Comparison of ENCODE assay signal across 29 cellular contexts in the genomic region with DNA sequence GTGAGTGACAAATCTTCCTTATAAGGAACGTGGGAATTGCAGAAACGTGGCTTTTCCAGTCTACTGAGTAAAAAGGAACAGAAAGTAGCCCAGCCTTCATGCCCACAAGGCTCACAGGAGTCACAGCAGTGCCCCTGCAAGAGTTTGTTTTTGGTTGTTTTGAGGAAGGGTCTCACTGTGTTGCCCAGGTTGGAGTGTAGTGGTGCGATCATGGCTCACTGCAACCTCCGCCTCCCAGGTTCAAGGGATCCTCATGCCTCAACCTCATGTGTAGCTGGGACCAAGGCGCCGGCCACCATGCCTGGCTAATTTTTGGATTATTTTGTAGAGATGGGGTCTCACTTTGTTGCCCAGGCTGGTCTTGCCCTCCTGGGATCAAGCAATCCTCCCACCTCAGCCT. TPM values are rescaled to one million over a fixed set of nuclear protein-coding genes. Genes with fewer than 3 reads are reported as not detected.
"Had no signal": no experiment of that assay in that cellular context is flagged by ENCODE, and none has a peak within 500 bp of the region (broad histone marks: within the 10 kb centered on the region; RNA-seq: fewer than 3 reads in every experiment).

No MANE protein-coding gene starts in this region.

- DNase-seq: activated B cell treated with CpG ODN at 0.5 μM for 24 hours; activated CD4-positive, alpha-beta memory T cell treated with anti-CD3 and anti-CD28 coated beads for 36 hours; activated CD4-positive, alpha-beta T cell treated with anti-CD3 and anti-CD28 coated beads for 4 hours; activated gamma-delta T cell treated with Interleukin-2 at 50 U/mL for 16 hours; activated T-cell treated with anti-CD3 and anti-CD28 coated beads for 4 hours; adrenal gland; cerebellar nuclear complex; dermis blood vessel endothelial cell; effector memory CD4-positive, alpha-beta T cell; heart right ventricle; left ventricle myocardium inferior; mammary epithelial cell; midbrain; nephron progenitor cell; nucleus accumbens; posterior cingulate gyrus; spleen; stimulated activated CD4-positive, alpha-beta T cell treated with anti-CD3 and anti-CD28 coated beads, Interleukin-4, amount 100 ng/mL, for 4 hours; upper lobe of left lung had no signal

- FAIRE-seq: bronchial epithelial cell, endothelial cell of umbilical vein had no signal

- H3K27ac Mint-ChIP-seq: activated B cell treated with CpG ODN at 0.5 μM for 24 hours; activated CD4-positive, alpha-beta memory T cell treated with anti-CD3 and anti-CD28 coated beads for 36 hours; activated naive CD4-positive, alpha-beta T cell treated with anti-CD3 and anti-CD28 coated beads, Interleukin-2, amount 50 U/mL, for 72 hours; activated T-helper 1 cell treated with anti-CD3 and anti-CD28 coated beads, Interleukin-12 subunit alpha, Interleukin-12 subunit beta, Interleukin-2, Interleukin-4 antibody, amounts not matched to agents 30 ng/mL and 10 ng/mL and 1 ng/mL, durations not matched to agents 14 hours and 24 hours and 36 hours; nephron progenitor cell; stimulated activated memory B cell treated with anti-CD40 and anti-IgM and Interleukin-4, amounts not matched to agents 10 μg/mL and 1 μg/mL and 100 μg/mL, for 72 hours; T-helper 2 cell treated with Interferon-gamma antibody and Interleukin-4, amounts not matched to agents 5 μg/mL and 100 μg/mL, for 36 hours had no signal

- H3K9me3 Mint-ChIP-seq: activated B cell treated with CpG ODN at 0.5 μM for 24 hours; activated CD4-positive, alpha-beta memory T cell treated with anti-CD3 and anti-CD28 coated beads for 36 hours; activated naive CD4-positive, alpha-beta T cell treated with anti-CD3 and anti-CD28 coated beads, Interleukin-2, amount 50 U/mL, for 72 hours; activated T-helper 1 cell treated with anti-CD3 and anti-CD28 coated beads, Interleukin-12 subunit alpha, Interleukin-12 subunit beta, Interleukin-2, Interleukin-4 antibody, amounts not matched to agents 30 ng/mL and 10 ng/mL and 1 ng/mL, durations not matched to agents 14 hours and 24 hours and 36 hours; nephron progenitor cell; stimulated activated memory B cell treated with anti-CD40 and anti-IgM and Interleukin-4, amounts not matched to agents 10 μg/mL and 1 μg/mL and 100 μg/mL, for 72 hours; T-helper 2 cell treated with Interferon-gamma antibody and Interleukin-4, amounts not matched to agents 5 μg/mL and 100 μg/mL, for 36 hours had no signal

- H3K27me3 ChIP-seq: adrenal gland, heart right ventricle, spleen, upper lobe of left lung had no signal

- ATAC-seq: activated naive CD4-positive, alpha-beta T cell treated with anti-CD3 and anti-CD28 coated beads, Interleukin-2, amount 50 U/mL, for 72 hours; heart right ventricle; stimulated activated memory B cell treated with anti-CD40 and anti-IgM and Interleukin-4, amounts not matched to agents 10 μg/mL and 1 μg/mL and 100 μg/mL, for 72 hours had no signal

- H3K27ac ChIP-seq: adrenal gland, esophagus muscularis mucosa, heart right ventricle, left ventricle myocardium inferior, thoracic aorta, upper lobe of left lung had no signal

- H3K9me3 ChIP-seq: adrenal gland, esophagus muscularis mucosa, heart right ventricle, left ventricle myocardium inferior, spleen, thoracic aorta, upper lobe of left lung had no signal

- H3K4me3 ChIP-seq: adrenal gland, esophagus muscularis mucosa, heart right ventricle, left ventricle myocardium inferior, spleen, thoracic aorta, upper lobe of left lung had no signal

- H3K27me3 Mint-ChIP-seq: activated B cell treated with CpG ODN at 0.5 μM for 24 hours; activated CD4-positive, alpha-beta memory T cell treated with anti-CD3 and anti-CD28 coated beads for 36 hours; stimulated activated memory B cell treated with anti-CD40 and anti-IgM and Interleukin-4, amounts not matched to agents 10 μg/mL and 1 μg/mL and 100 μg/mL, for 72 hours had no signal

- H3K4me3 Mint-ChIP-seq: activated B cell treated with CpG ODN at 0.5 μM for 24 hours; activated CD4-positive, alpha-beta memory T cell treated with anti-CD3 and anti-CD28 coated beads for 36 hours; activated T-helper 1 cell treated with anti-CD3 and anti-CD28 coated beads, Interleukin-12 subunit alpha, Interleukin-12 subunit beta, Interleukin-2, Interleukin-4 antibody, amounts not matched to agents 30 ng/mL and 10 ng/mL and 1 ng/mL, durations not matched to agents 14 hours and 24 hours and 36 hours; nephron progenitor cell; stimulated activated memory B cell treated with anti-CD40 and anti-IgM and Interleukin-4, amounts not matched to agents 10 μg/mL and 1 μg/mL and 100 μg/mL, for 72 hours; T-helper 2 cell treated with Interferon-gamma antibody and Interleukin-4, amounts not matched to agents 5 μg/mL and 100 μg/mL, for 36 hours had no signal

RNA-seq across cellular contexts. Expression of a gene that starts 17.2 kb away (rescaled TPM):
- total RNA-seq: activated B cell treated with CpG ODN at 0.5 μM for 24 hours; activated CD4-positive, alpha-beta memory T cell treated with anti-CD3 and anti-CD28 coated beads for 36 hours; activated naive CD4-positive, alpha-beta T cell treated with anti-CD3 and anti-CD28 coated beads, Interleukin-2, amount 50 U/mL, for 72 hours; activated T-helper 1 cell treated with anti-CD3 and anti-CD28 coated beads, Interleukin-12 subunit alpha, Interleukin-12 subunit beta, Interleukin-2, Interleukin-4 antibody, amounts not matched to agents 30 ng/mL and 10 ng/mL and 1 ng/mL, durations not matched to agents 14 hours and 24 hours and 36 hours; adrenal gland; bronchial epithelial cell; dermis blood vessel endothelial cell; endothelial cell of umbilical vein; esophagus muscularis mucosa; heart right ventricle; kidney epithelial cell; left ventricle myocardium inferior; mammary epithelial cell; renal cortical epithelial cell; spleen; thoracic aorta; upper lobe of left lung had no signal
- polyA plus RNA-seq: adrenal gland, endothelial cell of umbilical vein, heart right ventricle, mammary epithelial cell, spleen had no signal

RNA-seq across cellular contexts. Expression of a gene that starts 33.3 kb away (rescaled TPM):
- total RNA-seq: activated B cell treated with CpG ODN at 0.5 μM for 24 hours, adrenal gland, bronchial epithelial cell, dermis blood vessel endothelial cell, endothelial cell of umbilical vein, esophagus muscularis mucosa, left ventricle myocardium inferior, mammary epithelial cell, thoracic aorta had no signal
- polyA plus RNA-seq: mammary epithelial cell had no signal
